27 cellular contexts compared by ENCODE assay signal in the genomic region with DNA sequence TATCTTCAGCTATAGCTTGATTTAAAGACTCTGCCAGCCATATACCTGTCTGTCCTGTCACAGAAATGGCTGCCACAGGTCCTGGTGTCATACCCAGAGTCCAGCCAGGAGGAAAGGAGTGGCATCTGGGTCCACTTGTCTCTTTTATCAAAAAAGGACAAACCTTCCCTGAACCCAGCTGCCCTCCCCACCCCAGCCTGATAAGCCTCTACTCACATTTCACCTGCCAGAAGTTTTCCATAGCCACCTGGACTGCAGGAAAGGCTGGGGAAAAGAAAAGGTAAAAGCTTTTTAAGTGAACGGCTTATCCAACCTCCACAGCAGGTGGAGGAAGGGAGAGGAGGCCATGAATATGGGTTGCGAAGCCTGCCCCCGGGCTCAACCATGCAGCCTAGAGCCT. TPM values are rescaled to one million over a fixed set of nuclear protein-coding genes. Genes with fewer than 3 reads are reported as not detected.
"Had no signal": no experiment of that assay in that cellular context is flagged by ENCODE, and none has a peak within 500 bp of the region (broad histone marks: within the 10 kb centered on the region; RNA-seq: fewer than 3 reads in every experiment).

No MANE protein-coding gene starts in this region.

- ATAC-seq: activated CD4-positive, alpha-beta T cell treated with anti-CD3 and anti-CD28 coated beads for 36 hours; activated CD4-positive, CD25-positive, alpha-beta regulatory T cell treated with anti-CD3 and anti-CD28 coated beads, Interleukin-2, amount 50 U/mL, for 24 hours; activated CD8-positive, alpha-beta T cell treated with anti-CD3 and anti-CD28 coated beads, Interleukin-2, amount 10 ng/mL, durations not matched to agents 7 days and 5 days; activated naive CD4-positive, alpha-beta T cell treated with anti-CD3 and anti-CD28 coated beads, Interleukin-2, amount 50 U/mL, for 72 hours; Panc1 had no signal

- H3K4me3 ChIP-seq: adrenal gland, SJCRH30, SK-N-MC had no signal

- H3K27me3 ChIP-seq: adrenal gland, SJCRH30 had no signal

- DNase-seq: activated CD4-positive, alpha-beta T cell treated with anti-CD3 and anti-CD28 coated beads for 36 hours; activated CD4-positive, alpha-beta T cell treated with anti-CD3 and anti-CD28 coated beads, Interleukin-2, amount 10 ng/mL, durations not matched to agents 7 days and 5 days; activated CD4-positive, alpha-beta T cell treated with anti-CD3 and anti-CD28 coated beads, Interleukin-2, amount 50 U/mL, for 48 hours; activated CD8-positive, alpha-beta T cell treated with anti-CD3 and anti-CD28 coated beads, Interleukin-2, amount 10 ng/mL, durations not matched to agents 7 days and 5 days; activated gamma-delta T cell; activated naive CD4-positive, alpha-beta T cell treated with Interleukin-2 at 50 U/mL for 16 hours; activated T-cell treated with anti-CD3 and anti-CD28 coated beads, Interleukin-2, amount 50 U/mL, for 24 hours; adrenal gland; central memory CD4-positive, alpha-beta T cell; Karpas-422; KBM-7; NCI-H1105; NCI-H1417 treated with DMSO at 0.1 percent for 48 hours; NCI-H1694 treated with DMSO at 0.1 percent for 48 hours; NCI-H2029; NCI-H345; NCI-H524 treated with DMSO at 0.1 percent for 48 hours; SHP77; SJCRH30; T1000 had no signal

- H3K9me3 ChIP-seq: adrenal gland had no signal

- H3K27ac ChIP-seq: adrenal gland, SJCRH30, SK-N-MC had no signal

- H3K36me3 ChIP-seq: adrenal gland, SJCRH30 had no signal

RNA-seq across cellular contexts. Expression of gene TMEM163, which starts 32.8 kb away (rescaled TPM):
- total RNA-seq: activated CD4-positive, alpha-beta T cell treated with anti-CD3 and anti-CD28 coated beads, Interleukin-2, amount 10 ng/mL, durations not matched to agents 7 days and 5 days; bronchial epithelial cell; MCF 10A; NCI-H460 had no signal
